In genomic region chr3:114706591-114707224, GRCh38 we compare ENCODE assay signal across 8 cellular contexts.
A peak's percentile ranks its signal among the peaks of the same experiment; 100 is the strongest.
DNase-seq lines count a peak whose midpoint lies in the region; ATAC-seq, FAIRE-seq and TF ChIP-seq lines count a peak whose summit lies in the region.

No MANE protein-coding gene starts in this region.

- TF ChIP-seq CTCF in mammary epithelial cell (conservative IDR thresholded peaks at IDR 0.05 in 1 of 2, IDR thresholded peaks at IDR 0.05 in 1 of 2; ENCODE audit: extremely low read depth in 1 of 2, insufficient read depth in 1 of 2, low read depth in 1 of 2, low read length in 2 of 2) (no peak), endothelial cell (IDR thresholded peaks at IDR 0.05; ENCODE audit: unreplicated experiment) (no peak), mesothelial cell of epicardium (IDR thresholded peaks at IDR 0.05; ENCODE audit: unreplicated experiment) (no peak)

- no peaks in the 10 kb centered on the region for H3K79me2 ChIP-seq in mammary epithelial cell (ENCODE audit: insufficient read depth, low read length)

- peak overlapping the region; percentile 64 for H3K4me2 ChIP-seq in mammary epithelial cell (ENCODE audit: insufficient read depth, low read depth, low read length)

- H3K9me3 Mint-ChIP-seq in endothelial cell (ENCODE audit: unreplicated experiment) (no peaks in the 10 kb centered on the region), mesothelial cell of epicardium (no peaks in the 10 kb centered on the region)

- dilution Hi-C loops in mammary epithelial cell (cut with HindIII; ENCODE audit: low sequenced_read_pairs), result no loop called here

- no peak overlapping the region for H3K4me3 Mint-ChIP-seq in endothelial cell (ENCODE audit: unreplicated experiment)
- H3K4me3 Mint-ChIP-seq in mesothelial cell of epicardium, result no peak overlapping the region

- no peak overlapping the region for H3K4me3 ChIP-seq in mammary epithelial cell (replicated peaks in 1 of 3; ENCODE audit: insufficient read depth in 1 of 3, low read depth in 2 of 3, low read length in 3 of 3)

- no peak for FAIRE-seq in HTR-8/SVneo (lab: Jason Lieb, UNC)

- H3K27ac Mint-ChIP-seq in endothelial cell (ENCODE audit: unreplicated experiment), result no peak overlapping the region
- H3K27ac Mint-ChIP-seq in mesothelial cell of epicardium, result no peak overlapping the region

- peak overlapping the region; percentile 55 for H2AFZ ChIP-seq in mammary epithelial cell (ENCODE audit: low read depth, low read length)

- H3K27ac ChIP-seq in mammary epithelial cell (ENCODE audit: insufficient read depth, low read depth, low read length), result peak overlapping the region; percentile 91

- in situ Hi-C loops in mammary epithelial cell (cut with MboI; ENCODE audit: low sequenced_read_pairs in 2 of 2), result no loop called here

- H3K9ac ChIP-seq in mammary epithelial cell (ENCODE audit: insufficient read depth, low read length), result peak overlapping the region; percentile 76

- peak; percentile 79 for ATAC-seq in sciatic nerve

- no peaks in the 10 kb centered on the region for H4K20me1 ChIP-seq in mammary epithelial cell (ENCODE audit: insufficient read depth, low read length)

- no peaks in the 10 kb centered on the region for H3K36me3 ChIP-seq in mammary epithelial cell (ENCODE audit: insufficient read depth, low read length)

- peaks cover 20% of the 10 kb centered on the region for H3K4me1 ChIP-seq in mammary epithelial cell (ENCODE audit: insufficient read depth, low read length)

- DNase-seq in activated T-cell treated with anti-CD3 and anti-CD28 coated beads for 48 hours (ENCODE audit: low read depth), result peak; percentile 13
- DNase-seq in activated T-cell treated with anti-CD3 and anti-CD28 coated beads, Interleukin-2, amount 50 U/mL, for 1 hour, result no peak
- peak; percentile 1 for DNase-seq in HTR-8/SVneo (ENCODE audit: insufficient read length, low spot score)
- peak; percentile 97 for DNase-seq in mammary epithelial cell
- no peak for DNase-seq in sciatic nerve (ENCODE audit: low spot score)
- DNase-seq in endothelial cell (ENCODE audit: low spot score), result no peak
- no peak for DNase-seq in nucleus accumbens (lab: John Stamatoyannopoulos, UW)
- no peak for DNase-seq in mesothelial cell of epicardium (ENCODE audit: low spot score in 2 of 2, unreplicated experiment in 2 of 2)

- no peaks in the 10 kb centered on the region for H3K36me3 Mint-ChIP-seq in endothelial cell (ENCODE audit: low read depth, unreplicated experiment)
- H3K36me3 Mint-ChIP-seq in mesothelial cell of epicardium, result no peaks in the 10 kb centered on the region

- 30% methylated on average over 3 of the region's 3 CpGs for WGBS in mammary epithelial cell (ENCODE audit: low coverage, missing lambda C conversion rate)

- H3K27me3 Mint-ChIP-seq in endothelial cell (ENCODE audit: unreplicated experiment), result no peaks in the 10 kb centered on the region
- H3K27me3 Mint-ChIP-seq in mesothelial cell of epicardium (ENCODE audit: low read depth), result no peaks in the 10 kb centered on the region

- BruUV-seq in mammary epithelial cell (replicated peaks; lab: Mats Ljungman, UMichigan), result TSS peak; percentile 93

- no peaks in the 10 kb centered on the region for H3K9me3 ChIP-seq in mammary epithelial cell (replicated peaks; ENCODE audit: insufficient read depth, low read length)

- no peaks in the 10 kb centered on the region for H3K27me3 ChIP-seq in mammary epithelial cell (ENCODE audit: insufficient read depth, low read length)

- CTCF ChIA-PET in mammary epithelial cell (lab: Charles Lee; ENCODE audit: low non-redundant PET), result interaction anchor here (0.5 kb wide), 1 partner anchor 569 kb away, joined by 4 read pairs; no protein-coding TSS in a partner anchor

- intact Hi-C loops in mammary epithelial cell (cut with micrococcal nuclease), result loop anchor here (5.0 kb wide), 1 partner anchor 259 kb away; no protein-coding TSS in a partner anchor
- intact Hi-C loops in sciatic nerve (cut with DNase I), result no loop called here

- H3K4me1 Mint-ChIP-seq in endothelial cell (ENCODE audit: unreplicated experiment), result peaks cover 10% of the 10 kb centered on the region
- peaks cover 15% of the 10 kb centered on the region for H3K4me1 Mint-ChIP-seq in mesothelial cell of epicardium

Comparison
In these comparisons a context has a peak if more than half of its experiments do, and no peak if none do; other contexts are left out.
1. DNase-seq: peak in activated T-cell treated with anti-CD3 and anti-CD28 coated beads for 48 hours (single experiment), HTR-8/SVneo (single experiment) and mammary epithelial cell (single experiment); none in activated T-cell treated with anti-CD3 and anti-CD28 coated beads, Interleukin-2, amount 50 U/mL, for 1 hour (single experiment), sciatic nerve (single experiment), endothelial cell (single experiment), nucleus accumbens (0 of 56) and mesothelial cell of epicardium (0 of 2).